8 cellular contexts compared by ENCODE assay signal in the genomic region with DNA sequence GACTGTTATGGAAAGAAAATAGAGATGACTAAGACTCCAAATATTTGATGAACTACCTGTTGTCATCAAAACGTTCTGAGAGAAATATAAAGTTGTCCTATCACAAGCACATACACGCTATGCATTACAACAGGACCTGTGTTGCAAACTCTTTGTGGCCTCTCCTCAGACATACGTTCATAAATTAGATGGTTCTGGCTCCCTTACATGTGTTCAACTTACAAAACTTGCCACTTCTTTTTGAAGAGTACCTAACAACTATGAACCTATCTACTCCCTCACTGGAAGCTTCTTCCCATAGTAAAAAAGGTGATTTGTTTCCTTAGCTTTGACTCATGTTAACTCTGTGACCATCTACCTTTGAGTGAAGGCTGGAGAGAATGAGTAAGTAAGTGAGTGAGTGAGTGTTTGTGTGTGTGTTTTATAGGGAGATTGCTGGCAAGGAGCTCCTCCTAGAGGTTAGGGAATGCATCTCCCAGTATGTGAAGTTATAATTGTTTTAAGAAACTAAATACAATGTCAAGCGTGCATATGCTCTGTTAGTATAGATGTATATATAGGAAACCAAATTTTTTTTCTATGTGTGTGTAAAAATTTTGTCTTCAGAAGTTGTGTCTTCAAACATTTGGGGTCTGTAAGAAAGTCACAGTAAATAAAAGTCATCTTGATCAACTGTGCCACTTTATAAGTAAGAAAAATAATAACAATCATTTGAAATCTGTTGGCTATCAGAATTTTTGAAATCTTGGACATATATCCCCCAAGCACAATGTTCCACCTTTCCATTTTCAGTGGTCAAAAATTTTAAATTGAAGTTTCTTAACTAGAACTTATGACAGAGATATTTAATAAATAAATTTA.
DNase-seq lines count a peak whose midpoint lies in the region; TF ChIP-seq lines count a peak whose summit lies in the region.

No MANE protein-coding gene starts in this region.

- H3K4me3 ChIP-seq in HFF-Myc (replicated peaks; ENCODE audit: low read depth, low read length): no peak overlapping the region
- H3K4me3 ChIP-seq in testis: no peak overlapping the region

- no peaks in the 10 kb centered on the region for H3K36me3 ChIP-seq in testis (ENCODE audit: low read depth, missing control alignments)

- DNase-seq in NCI-H2196 (lab: John Stamatoyannopoulos, UW; ENCODE audit: unreplicated experiment): peak; percentile 7
- no peak for DNase-seq in NCI-H2196 treated with DMSO at 0.1 percent for 48 hours (lab: John Stamatoyannopoulos, UW; ENCODE audit: unreplicated experiment)
- DNase-seq in HFF-Myc (ENCODE audit: extremely low read depth, low read depth): peak; percentile 44
- DNase-seq in NCI-H345 (lab: John Stamatoyannopoulos, UW): peak; percentile 22
- peak; percentile 82 for DNase-seq in astrocyte of the hippocampus (ENCODE audit: low read depth, low spot score)
- peak; percentile 52 for DNase-seq in iPS-NIHi7 (ENCODE audit: extremely low spot score)
- DNase-seq in testis: peak; percentile 46
- DNase-seq in NCI-H2227 treated with DMSO at 0.1 percent for 48 hours (lab: John Stamatoyannopoulos, UW): no peak

- no peaks in the 10 kb centered on the region for H3K27me3 ChIP-seq in testis

- WGBS in testis, 2 donors: 71 to 72% methylated on average over 4 of the region's 4 CpGs

- intact Hi-C loops in testis (cut with DNase I; ENCODE audit: low total_unique reads): no loop called here

- no peak overlapping the region for H3K27ac ChIP-seq in testis

- H3K4me1 ChIP-seq in testis: no peaks in the 10 kb centered on the region

- TF ChIP-seq CTCF in HFF-Myc (IDR thresholded peaks at IDR 0.05; ENCODE audit: low read depth, low read length, missing control alignments) (peak; percentile 61), testis (IDR thresholded peaks at IDR 0.05) (peak; percentile 39 to 48 (median 45))

- no peaks in the 10 kb centered on the region for H3K9me3 ChIP-seq in testis

- no peak for TF ChIP-seq POLR2A in testis (IDR thresholded peaks at IDR 0.05)

Comparison
In these comparisons a context has a peak if more than half of its experiments do, and no peak if none do; other contexts are left out.
1. DNase-seq: peak in NCI-H2196 (single experiment), HFF-Myc (single experiment), NCI-H345 (single experiment), astrocyte of the hippocampus (single experiment), iPS-NIHi7 (single experiment) and testis (single experiment); none in NCI-H2196 treated with DMSO at 0.1 percent for 48 hours (single experiment) and NCI-H2227 treated with DMSO at 0.1 percent for 48 hours (single experiment).